ENCODE assay signal across 15 cellular contexts in the genomic region with DNA sequence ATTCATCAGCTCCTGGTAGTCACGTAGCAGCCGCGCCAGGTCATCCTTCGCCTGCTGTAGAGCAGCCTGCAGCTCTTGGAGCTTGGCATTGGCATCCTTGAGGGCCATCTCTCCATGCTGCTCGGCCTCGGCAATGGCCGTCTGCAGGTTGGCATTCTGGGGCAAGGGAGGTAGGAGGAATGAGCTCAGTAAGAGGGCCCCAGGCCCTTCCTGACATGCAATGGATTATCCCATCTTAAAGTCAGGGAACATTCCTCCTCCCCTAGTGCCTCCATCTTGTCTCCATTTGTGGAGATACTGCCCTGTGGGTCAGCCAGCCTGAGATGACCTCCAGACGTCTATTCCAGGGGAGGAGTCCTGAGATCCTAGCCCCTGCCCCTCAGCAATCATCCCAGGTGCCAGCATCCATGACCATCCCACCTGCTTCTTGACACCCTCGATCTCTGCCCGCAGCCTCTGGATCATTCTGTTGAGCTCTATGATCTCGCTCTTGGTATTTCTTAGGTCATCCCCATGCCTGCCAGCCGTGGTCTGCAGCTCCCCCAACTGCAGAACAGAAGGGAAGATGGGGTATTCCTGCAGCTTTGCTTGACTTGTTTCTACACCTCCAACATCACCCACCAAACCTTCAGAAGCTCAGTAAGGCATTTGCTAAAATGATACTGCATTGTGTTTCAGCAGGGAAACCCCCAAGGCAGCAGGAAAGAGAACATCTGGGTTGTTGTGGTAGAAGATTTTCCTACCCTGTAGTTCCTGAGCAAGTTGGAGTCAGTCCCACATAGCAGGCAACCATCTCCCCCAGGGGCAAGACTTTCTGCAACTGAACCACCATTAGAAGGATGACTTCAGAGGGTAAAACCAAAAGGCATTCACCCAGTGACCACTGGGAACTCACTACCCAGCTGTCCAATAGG. TPM values are rescaled to one million over a fixed set of nuclear protein-coding genes. Genes with fewer than 3 reads are reported as not detected.
A peak's percentile ranks its signal among the peaks of the same experiment; 100 is the strongest.
DNase-seq lines count a peak whose midpoint lies in the region; TF ChIP-seq lines count a peak whose summit lies in the region.
"Had no signal": no experiment of that assay in that cellular context is flagged by ENCODE, and none has a peak within 500 bp of the region (broad histone marks: within the 10 kb centered on the region; RNA-seq: fewer than 3 reads in every experiment).

No MANE protein-coding gene starts in this region.

- WGBS in spleen, 5 donors: 72 to 92% (median 89%) methylated on average over 5 to 12 of the region's 12 CpGs

- H3K4me1 ChIP-seq in spleen: peaks cover 0 to 9% (median 3%) of the 10 kb centered on the region in 6 donors
- H3K4me1 ChIP-seq: BE2C, HAP-1 had no signal

- H3K27me3 ChIP-seq in spleen (replicated peaks in 1 of 7): peaks cover 0 to 51% (median 17%) of the 10 kb centered on the region in 7 donors

- DNase-seq in AG10803 (ENCODE audit: low read depth) (peak; percentile 32), RPMI7951 (ENCODE audit: low read depth) (peak; percentile 63), glomerular visceral epithelial cell (ENCODE audit: extremely low spot score) (peak; percentile 20), spleen (peak; percentile 58), NCI-H2196 treated with DMSO at 0.1 percent for 48 hours (lab: John Stamatoyannopoulos, UW; ENCODE audit: unreplicated experiment) (no peak), NCI-H187 treated with DMSO at 0.1 percent for 48 hours (lab: John Stamatoyannopoulos, UW) (no peak)
- no peak for DNase-seq in activated CD4-positive, alpha-beta T cell treated with anti-CD3 and anti-CD28 coated beads, Interleukin-2, amount 50 U/mL, for 48 hours
- DNase-seq: BE2C; CD4-positive, alpha-beta memory T cell; DMS79 treated with DMSO at 0.1 percent for 48 hours; GDM1; GOT3 had no signal

- no peak for TF ChIP-seq POLR2A in spleen (IDR thresholded peaks at IDR 0.05)

- H3K4me3 ChIP-seq in AG10803 (ENCODE audit: low read length) (no peak overlapping the region), spleen (no peak overlapping the region)
- H3K4me3 ChIP-seq: HAP-1 had no signal

- TF ChIP-seq CTCF in AG10803 (conservative IDR thresholded peaks at IDR 0.05; ENCODE audit: low read length) (no peak), spleen (IDR thresholded peaks at IDR 0.05 in 8 of 11, conservative IDR thresholded peaks at IDR 0.05 in 3 of 11) (no peak)

- H3K36me3 ChIP-seq in spleen: no peaks in the 10 kb centered on the region
- H3K36me3 ChIP-seq: BE2C, HAP-1 had no signal

- no peaks in the 10 kb centered on the region for H3K9me3 ChIP-seq in spleen
- H3K9me3 ChIP-seq: BE2C, HAP-1 had no signal

- intact Hi-C loops in spleen (cut with DNase I; ENCODE audit: low total_unique reads): no loop called here

- H3K27ac ChIP-seq in spleen: no peak overlapping the region
- H3K27ac ChIP-seq: C4-2B had no signal

RNA-seq across cellular contexts. Expression of a gene that starts 4.4 kb away (rescaled TPM):
- total RNA-seq in RPMI7951 (2014; rRNA removed; shearing (Covaris generic)): 0.12 TPM in 1 of 2 replicates, not detected in the other
- total RNA-seq in spleen: not detected
- not detected for polyA plus RNA-seq in spleen
- total RNA-seq: CD4-positive, alpha-beta memory T cell; HepG2 had no signal
- polyA plus RNA-seq: CD4-positive, alpha-beta memory T cell; HepG2 had no signal

RNA-seq across cellular contexts. Expression of a gene that starts 14.4 kb away (rescaled TPM):
- total RNA-seq in RPMI7951 (2014; rRNA removed; shearing (Covaris generic)): not detected in 2 replicates
- not detected for total RNA-seq in spleen
- not detected for polyA plus RNA-seq in spleen
- total RNA-seq: CD4-positive, alpha-beta memory T cell; HepG2 had no signal
- polyA plus RNA-seq: CD4-positive, alpha-beta memory T cell; HepG2 had no signal

RNA-seq across cellular contexts. Expression of a gene that starts 22.4 kb away (rescaled TPM):
- not detected in 2 replicates for total RNA-seq in RPMI7951 (2014; rRNA removed; shearing (Covaris generic))
- under 1 TPM in 1 of 7 donors, not detected in 6; 0.37 TPM for total RNA-seq in spleen
- polyA plus RNA-seq in spleen: 1 to 10 TPM in 2 of 3 donors, under 1 TPM in 1; 0.55 to 3.4 (median 1.4) TPM
- total RNA-seq: CD4-positive, alpha-beta memory T cell; HepG2 had no signal
- polyA plus RNA-seq: CD4-positive, alpha-beta memory T cell; HepG2 had no signal

RNA-seq across cellular contexts. Expression of a gene that starts 42.6 kb away (rescaled TPM):
- 3.3 and 4.8 TPM in 2 replicates for total RNA-seq in RPMI7951 (2014; rRNA removed; shearing (Covaris generic))
- under 1 TPM in 1 of 7 donors, not detected in 6; 0.37 TPM for total RNA-seq in spleen
- polyA plus RNA-seq in spleen: under 1 TPM in 2 of 3 donors, not detected in 1; 0.15 to 0.19 TPM
- total RNA-seq: CD4-positive, alpha-beta memory T cell; HepG2 had no signal
- polyA plus RNA-seq: CD4-positive, alpha-beta memory T cell had no signal

RNA-seq across cellular contexts. Expression of a gene that starts 57.3 kb away (rescaled TPM):
- 0.20 and 0.36 TPM in 2 replicates for total RNA-seq in RPMI7951 (2014; rRNA removed; shearing (Covaris generic))
- not detected for total RNA-seq in spleen
- under 1 TPM in 2 of 3 donors, not detected in 1; 0.24 to 0.83 TPM for polyA plus RNA-seq in spleen
- total RNA-seq: CD4-positive, alpha-beta memory T cell; HepG2 had no signal
- polyA plus RNA-seq: CD4-positive, alpha-beta memory T cell; HepG2 had no signal

Comparison
In these comparisons a context has a peak if more than half of its experiments do, and no peak if none do; other contexts are left out.
1. DNase-seq: peak in AG10803 (single experiment), RPMI7951 (single experiment), glomerular visceral epithelial cell (single experiment) and spleen (single experiment); none in NCI-H2196 treated with DMSO at 0.1 percent for 48 hours (single experiment), NCI-H187 treated with DMSO at 0.1 percent for 48 hours (single experiment) and activated CD4-positive, alpha-beta T cell treated with anti-CD3 and anti-CD28 coated beads, Interleukin-2, amount 50 U/mL, for 48 hours (0 of 2).